Comparison of ENCODE assay signal across 8 cellular contexts in the genomic region with DNA sequence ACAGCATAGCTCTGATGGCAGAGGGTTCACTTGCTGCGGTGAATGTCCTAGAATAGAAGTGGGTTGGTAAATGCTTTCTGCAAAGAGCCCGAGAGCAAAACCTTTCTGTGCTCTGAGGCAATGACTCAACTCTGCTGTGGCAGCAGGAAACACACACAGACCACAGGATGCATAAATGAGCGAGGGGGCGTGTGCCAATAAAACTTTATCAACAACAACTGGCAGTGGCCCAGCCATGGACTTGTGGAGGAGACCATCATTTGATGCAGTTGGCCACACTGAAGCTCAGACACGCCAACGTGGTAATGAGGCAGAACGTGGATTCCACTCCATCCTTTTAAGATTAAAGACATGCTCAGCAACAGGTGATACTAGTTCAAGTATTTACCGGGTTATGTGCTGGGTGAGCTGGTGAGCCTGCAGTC. TPM values are rescaled to one million over a fixed set of nuclear protein-coding genes. Genes with fewer than 3 reads are reported as not detected.
DNase-seq lines count a peak whose midpoint lies in the region; ATAC-seq and TF ChIP-seq lines count a peak whose summit lies in the region.

No MANE protein-coding gene starts in this region.

- H3K27ac Mint-ChIP-seq in activated B cell treated with CpG ODN at 0.5 μM for 24 hours, result peak overlapping the region; percentile 80
- H3K27ac Mint-ChIP-seq in central memory CD8-positive, alpha-beta T cell (ENCODE audit: low read depth), result peak overlapping the region; percentile 94

- peak; percentile 92 for ATAC-seq in GM21423 (IDR thresholded peaks at IDR 0.05; ENCODE audit: unreplicated experiment)
- ATAC-seq in activated B cell treated with CpG ODN at 0.5 μM for 24 hours (ENCODE audit: low read depth), result peak; percentile 90
- ATAC-seq in central memory CD8-positive, alpha-beta T cell (replicated peaks; ENCODE audit: extremely low read depth, poor library complexity, severe bottlenecking), result peak; percentile 96

- H3K9me3 Mint-ChIP-seq in activated B cell treated with CpG ODN at 0.5 μM for 24 hours, result no peaks in the 10 kb centered on the region
- peaks cover 6% of the 10 kb centered on the region for H3K9me3 Mint-ChIP-seq in central memory CD8-positive, alpha-beta T cell

- TF ChIP-seq CTCF in activated B cell treated with CpG ODN at 0.5 μM for 24 hours (IDR thresholded peaks at IDR 0.05), result no peak

- H3K4me3 Mint-ChIP-seq in activated B cell treated with CpG ODN at 0.5 μM for 24 hours, result peak overlapping the region; percentile 6
- peak overlapping the region; percentile 78 for H3K4me3 Mint-ChIP-seq in central memory CD8-positive, alpha-beta T cell

- CTCF ChIA-PET in activated B cell treated with CpG ODN at 0.5 μM for 24 hours (lab: Charles Lee), result interaction anchor here (1.1 kb wide), 1 partner anchor 10 kb away, joined by 3 read pairs; no protein-coding TSS in a partner anchor

- POLR2A ChIA-PET in activated B cell treated with CpG ODN at 0.5 μM for 24 hours (lab: Charles Lee), result interaction anchor here (0.9 to 1.4 kb wide), 2 partner anchors 9 to 140 kb away, joined by 3 to 8 read pairs; a partner anchor contains a TSS

- DNase-seq in Caki2 (ENCODE audit: low read depth), result peak; percentile 42
- DNase-seq in HT1080 (ENCODE audit: low read depth), result peak; percentile 97
- DNase-seq in activated B cell treated with CpG ODN at 0.5 μM for 24 hours, result no peak
- DNase-seq in central memory CD8-positive, alpha-beta T cell (ENCODE audit: low spot score in 2 of 2), result peak; percentile 42 to 68
- DNase-seq in stimulated activated CD4-positive, alpha-beta T cell treated with anti-CD3 and anti-CD28 coated beads, Interleukin-12 subunit alpha, Interleukin-12 subunit beta, amount 100 ng/mL, for 4 hours, result peak; percentile 47
- DNase-seq in NCI-H345 treated with DMSO at 0.1 percent for 48 hours (lab: John Stamatoyannopoulos, UW; ENCODE audit: unreplicated experiment), result no peak
- no peak for DNase-seq in amniotic stem cell (lab: John Stamatoyannopoulos, UW)

- intact Hi-C loops in activated B cell treated with CpG ODN at 0.5 μM for 24 hours (cut with micrococcal nuclease), result loop anchor here (1.0 kb wide), 1 partner anchor 10 kb away; no protein-coding TSS in a partner anchor

- peaks cover 28% of the 10 kb centered on the region for H3K4me1 Mint-ChIP-seq in activated B cell treated with CpG ODN at 0.5 μM for 24 hours
- peaks cover 34% of the 10 kb centered on the region for H3K4me1 Mint-ChIP-seq in central memory CD8-positive, alpha-beta T cell

- in situ Hi-C loops in Caki2 (cut with HindIII; ENCODE audit: low pct_unique_long_range_greater_than_20kb, low sequenced_read_pairs), result no loop called here

- no peaks in the 10 kb centered on the region for H3K27me3 Mint-ChIP-seq in activated B cell treated with CpG ODN at 0.5 μM for 24 hours
- H3K27me3 Mint-ChIP-seq in central memory CD8-positive, alpha-beta T cell, result no peaks in the 10 kb centered on the region

- H3K36me3 Mint-ChIP-seq in activated B cell treated with CpG ODN at 0.5 μM for 24 hours (ENCODE audit: low read depth), result peaks cover 18% of the 10 kb centered on the region
- H3K36me3 Mint-ChIP-seq in central memory CD8-positive, alpha-beta T cell (ENCODE audit: insufficient read depth), result peaks cover 11% of the 10 kb centered on the region

RNA-seq across cellular contexts. Expression of a gene that starts 6.8 kb away (rescaled TPM):
- 45.6 and 50.5 TPM in 2 replicates for total RNA-seq in Caki2 (2014; rRNA removed; shearing (Covaris generic); ENCODE audit: low replicate concordance)
- 134 and 149 TPM in 2 replicates for total RNA-seq in HT1080 (2014; rRNA removed; shearing (Covaris generic))
- 105 and 108 TPM in 2 replicates for polyA plus RNA-seq in HT1080 (2015; cell fraction: cytosol; rRNA removed)
- 48.5 and 52.8 TPM in 2 replicates for polyA plus RNA-seq in HT1080 (2015; cell fraction: nucleus; rRNA removed)
- total RNA-seq in activated B cell treated with CpG ODN at 0.5 μM for 24 hours, result 28.7 and 32.8 TPM in 2 replicates

RNA-seq across cellular contexts. Expression of a gene that starts 8.4 kb away (rescaled TPM):
- total RNA-seq in Caki2 (2014; rRNA removed; shearing (Covaris generic); ENCODE audit: low replicate concordance), result 34.5 and 48.4 TPM in 2 replicates
- total RNA-seq in HT1080 (2014; rRNA removed; shearing (Covaris generic)), result 77.4 and 102 TPM in 2 replicates
- polyA plus RNA-seq in HT1080 (2015; cell fraction: cytosol; rRNA removed), result 106 and 165 TPM in 2 replicates
- 33.7 and 60.3 TPM in 2 replicates for polyA plus RNA-seq in HT1080 (2015; cell fraction: nucleus; rRNA removed)
- total RNA-seq in activated B cell treated with CpG ODN at 0.5 μM for 24 hours, result 22.5 and 25.7 TPM in 2 replicates

Comparison
In these comparisons a context has a peak if more than half of its experiments do, and no peak if none do; other contexts are left out.
1. DNase-seq: peak in Caki2 (single experiment), HT1080 (single experiment), central memory CD8-positive, alpha-beta T cell (2 of 2) and stimulated activated CD4-positive, alpha-beta T cell treated with anti-CD3 and anti-CD28 coated beads, Interleukin-12 subunit alpha, Interleukin-12 subunit beta, amount 100 ng/mL, for 4 hours (single experiment); none in activated B cell treated with CpG ODN at 0.5 μM for 24 hours (single experiment), NCI-H345 treated with DMSO at 0.1 percent for 48 hours (single experiment) and amniotic stem cell (single experiment).
2. Peak in every context shown above with its lines, with median percentiles within 50 percentile points of each other: ATAC-seq.